Comparison of ENCODE assay signal across 22 cellular contexts in the genomic region with DNA sequence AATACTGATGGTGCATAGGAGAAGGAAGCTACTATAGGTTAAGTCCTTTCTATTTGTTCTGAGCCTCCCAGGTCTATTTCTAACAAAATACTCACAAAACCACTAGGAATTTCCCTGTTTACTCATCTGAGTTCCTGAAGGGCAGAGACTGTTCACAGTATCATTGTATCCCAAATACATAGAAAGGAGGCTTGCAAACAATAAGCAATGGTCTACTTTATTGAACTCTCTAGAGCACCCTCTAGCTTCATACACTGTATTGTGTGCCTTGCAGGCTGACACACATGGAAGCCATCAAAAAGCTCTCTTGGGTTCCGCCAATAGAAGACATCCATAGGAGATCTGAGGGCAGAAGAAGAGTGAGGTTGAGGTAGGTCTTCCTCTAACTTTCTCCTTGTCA.
"Had no signal": no experiment of that assay in that cellular context is flagged by ENCODE, and none has a peak within 500 bp of the region (broad histone marks: within the 10 kb centered on the region; RNA-seq: fewer than 3 reads in every experiment).

No MANE protein-coding gene starts in this region.

- H3K27ac Mint-ChIP-seq: activated naive CD4-positive, alpha-beta T cell treated with anti-CD3 and anti-CD28 coated beads, Interleukin-2, amount 50 U/mL, for 72 hours; activated T-cell treated with anti-CD3 and anti-CD28 coated beads, Interleukin-2, amount 50 U/mL, for 72 hours; effector memory CD8-positive, alpha-beta T cell; mesothelial cell of epicardium; natural killer cell treated with Interleukin-12 subunit alpha and Interleukin-12 subunit beta and Interleukin-15 and Interleukin-18, amount 100 ng/mL, for 72 hours; stimulated activated effector memory CD8-positive, alpha-beta T cell treated with anti-CD3 and anti-CD28 coated beads, Interleukin-12 subunit alpha, Interleukin-12 subunit beta, amount 100 ng/mL, for 72 hours; type B pancreatic cell had no signal

- H3K4me1 Mint-ChIP-seq: stimulated activated effector memory CD8-positive, alpha-beta T cell treated with anti-CD3 and anti-CD28 coated beads, Interleukin-12 subunit alpha, Interleukin-12 subunit beta, amount 100 ng/mL, for 72 hours had no signal

- ATAC-seq: activated naive CD4-positive, alpha-beta T cell treated with anti-CD3 and anti-CD28 coated beads, Interleukin-2, amount 50 U/mL, for 72 hours; activated T-cell treated with anti-CD3 and anti-CD28 coated beads, Interleukin-2, amount 50 U/mL, for 72 hours; effector memory CD8-positive, alpha-beta T cell; natural killer cell treated with Interleukin-12 subunit alpha and Interleukin-12 subunit beta and Interleukin-15 and Interleukin-18, amount 100 ng/mL, for 72 hours; stimulated activated effector memory CD8-positive, alpha-beta T cell treated with anti-CD3 and anti-CD28 coated beads, Interleukin-12 subunit alpha, Interleukin-12 subunit beta, amount 100 ng/mL, for 72 hours had no signal

- H3K9me3 ChIP-seq: adrenal gland, neutrophil, sigmoid colon, testis had no signal

- H3K36me3 Mint-ChIP-seq: activated naive CD4-positive, alpha-beta T cell treated with anti-CD3 and anti-CD28 coated beads, Interleukin-2, amount 50 U/mL, for 72 hours; mesothelial cell of epicardium; natural killer cell treated with Interleukin-12 subunit alpha and Interleukin-12 subunit beta and Interleukin-15 and Interleukin-18, amount 100 ng/mL, for 72 hours; stimulated activated effector memory CD8-positive, alpha-beta T cell treated with anti-CD3 and anti-CD28 coated beads, Interleukin-12 subunit alpha, Interleukin-12 subunit beta, amount 100 ng/mL, for 72 hours; type B pancreatic cell had no signal

- DNase-seq: activated CD4-positive, alpha-beta T cell treated with anti-CD3 and anti-CD28 coated beads, Interleukin-2, amount 50 U/mL, for 4 hours; activated gamma-delta T cell treated with Interleukin-2 at 50 U/mL for 16 hours; activated T-cell treated with anti-CD3 and anti-CD28 coated beads, Interleukin-2, amount 50 U/mL, for 72 hours; adrenal gland; effector memory CD8-positive, alpha-beta T cell; foreskin fibroblast; glutamatergic neuron; hippocampal formation; sigmoid colon; stimulated activated CD4-positive, alpha-beta T cell treated with anti-CD3 and anti-CD28 coated beads, Interleukin-4, amount 100 ng/mL, for 24 hours; testis had no signal

- H3K9me3 Mint-ChIP-seq: type B pancreatic cell had no signal

- H3K36me3 ChIP-seq: adrenal gland, cardiac muscle cell, neutrophil, sigmoid colon had no signal

- H3K27me3 Mint-ChIP-seq: effector memory CD8-positive, alpha-beta T cell; natural killer cell treated with Interleukin-12 subunit alpha and Interleukin-12 subunit beta and Interleukin-15 and Interleukin-18, amount 100 ng/mL, for 72 hours had no signal

- H2AFZ ChIP-seq: parathyroid adenoma had no signal

- H3K79me2 ChIP-seq: parathyroid adenoma had no signal

- FAIRE-seq: islet of Langerhans, TTC549 had no signal

- H3K4me3 Mint-ChIP-seq: activated T-cell treated with anti-CD3 and anti-CD28 coated beads, Interleukin-2, amount 50 U/mL, for 72 hours; effector memory CD8-positive, alpha-beta T cell; mesothelial cell of epicardium; natural killer cell treated with Interleukin-12 subunit alpha and Interleukin-12 subunit beta and Interleukin-15 and Interleukin-18, amount 100 ng/mL, for 72 hours; stimulated activated effector memory CD8-positive, alpha-beta T cell treated with anti-CD3 and anti-CD28 coated beads, Interleukin-12 subunit alpha, Interleukin-12 subunit beta, amount 100 ng/mL, for 72 hours; type B pancreatic cell had no signal

- H3K9ac ChIP-seq: parathyroid adenoma had no signal

- H3K27ac ChIP-seq: adrenal gland, cardiac muscle cell, neutrophil, parathyroid adenoma, sigmoid colon, testis had no signal

- H3K27me3 ChIP-seq: adrenal gland, cardiac muscle cell, neutrophil, sigmoid colon, testis had no signal

- H3K4me3 ChIP-seq: adrenal gland, cardiac muscle cell, lung, sigmoid colon, testis had no signal

- H3K4me1 ChIP-seq: adrenal gland, parathyroid adenoma, sigmoid colon, testis had no signal
